In genomic region chr5:38151878-38152277, GRCh38 we compare ENCODE assay signal across 18 cellular contexts.
"Had no signal": no experiment of that assay in that cellular context is flagged by ENCODE, and none has a peak within 500 bp of the region (broad histone marks: within the 10 kb centered on the region; RNA-seq: fewer than 3 reads in every experiment).

No MANE protein-coding gene starts in this region.

- ATAC-seq: heart left ventricle; left colon; left ventricle myocardium superior; naive thymus-derived CD4-positive, alpha-beta T cell had no signal

- H3K36me3 ChIP-seq: colonic mucosa, esophagus squamous epithelium, heart left ventricle, sigmoid colon, stomach, thoracic aorta, transverse colon had no signal

- H3K9me3 ChIP-seq: colonic mucosa, esophagus squamous epithelium, heart left ventricle, sigmoid colon, stomach, thoracic aorta, transverse colon had no signal

- H3K27ac ChIP-seq: colonic mucosa, esophagus squamous epithelium, heart left ventricle, sigmoid colon, stomach, thoracic aorta, transverse colon had no signal

- H3K4me1 ChIP-seq: colonic mucosa, esophagus squamous epithelium, heart left ventricle, sigmoid colon, stomach, transverse colon had no signal

- DNase-seq: colonic mucosa; dermis blood vessel endothelial cell; esophagus squamous epithelium; heart left ventricle; hippocampal formation; left colon; left ventricle myocardium superior; naive thymus-derived CD4-positive, alpha-beta T cell; posterior cingulate gyrus; sigmoid colon; small intestine; stimulated activated CD4-positive, alpha-beta T cell treated with anti-CD3 and anti-CD28 coated beads, Interleukin-12 subunit alpha, Interleukin-12 subunit beta, amount 100 ng/mL, for 4 hours; stimulated activated naive CD4-positive, alpha-beta T cell; stomach; substantia nigra; transverse colon had no signal

- H3K27me3 ChIP-seq: colonic mucosa, esophagus squamous epithelium, sigmoid colon, stomach, transverse colon had no signal

- H3K4me3 ChIP-seq: colonic mucosa, esophagus squamous epithelium, heart left ventricle, lung, sigmoid colon, stomach, thoracic aorta, transverse colon had no signal
